ENCODE assay signal across 18 cellular contexts in the genomic region with DNA sequence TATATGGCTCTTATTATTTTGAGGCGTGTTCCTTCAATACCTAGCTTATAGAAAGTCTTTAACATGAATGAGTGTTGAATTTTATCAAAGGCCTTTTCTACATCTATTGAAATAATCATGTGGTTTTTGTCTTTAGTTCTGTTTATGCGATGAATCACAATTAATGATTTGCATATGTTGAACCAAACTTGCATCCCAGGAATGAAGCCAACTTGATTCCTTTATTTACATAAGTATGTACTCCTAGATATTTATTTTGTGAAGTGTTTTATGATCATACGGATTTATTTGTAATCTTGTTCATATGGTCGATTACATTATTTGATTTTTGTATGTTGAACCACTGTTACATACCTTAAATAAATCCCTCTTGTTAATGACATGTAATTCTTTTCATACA.
"Had no signal": no experiment of that assay in that cellular context is flagged by ENCODE, and none has a peak within 500 bp of the region (broad histone marks: within the 10 kb centered on the region; RNA-seq: fewer than 3 reads in every experiment).

No MANE protein-coding gene starts in this region.

- H3K27me3 Mint-ChIP-seq: activated CD4-positive, alpha-beta T cell treated with anti-CD3 and anti-CD28 coated beads for 36 hours had no signal

- H3K4me1 Mint-ChIP-seq: activated CD4-positive, alpha-beta T cell treated with anti-CD3 and anti-CD28 coated beads for 36 hours; nephron had no signal

- H3K27me3 ChIP-seq: body of pancreas, foreskin keratinocyte, sigmoid colon, thyroid gland had no signal

- H3K4me3 ChIP-seq: body of pancreas, lower lobe of right lung, sigmoid colon, thyroid gland had no signal

- H3K4me3 Mint-ChIP-seq: activated CD4-positive, alpha-beta T cell treated with anti-CD3 and anti-CD28 coated beads for 36 hours; activated T-helper 1 cell treated with anti-CD3 and anti-CD28 coated beads, Interleukin-12 subunit alpha, Interleukin-12 subunit beta, Interleukin-2, Interleukin-4 antibody, amounts not matched to agents 30 ng/mL and 10 ng/mL and 1 ng/mL, durations not matched to agents 14 hours and 24 hours and 36 hours; nephron; WTC11 had no signal

- H3K9me3 ChIP-seq: body of pancreas, lower lobe of right lung, sigmoid colon, thyroid gland had no signal

- ATAC-seq: activated CD4-positive, alpha-beta T cell treated with anti-CD3 and anti-CD28 coated beads for 36 hours; activated naive CD4-positive, alpha-beta T cell treated with anti-CD3 and anti-CD28 coated beads, Interleukin-2, amount 50 U/mL, for 72 hours; body of pancreas; foreskin keratinocyte; lower lobe of right lung; WTC11 had no signal

- H3K9me3 Mint-ChIP-seq: activated T-helper 1 cell treated with anti-CD3 and anti-CD28 coated beads, Interleukin-12 subunit alpha, Interleukin-12 subunit beta, Interleukin-2, Interleukin-4 antibody, amounts not matched to agents 30 ng/mL and 10 ng/mL and 1 ng/mL, durations not matched to agents 14 hours and 24 hours and 36 hours; nephron had no signal

- DNase-seq: activated CD4-positive, alpha-beta T cell treated with anti-CD3 and anti-CD28 coated beads for 36 hours; activated CD4-positive, alpha-beta T cell treated with anti-CD3 and anti-CD28 coated beads, Interleukin-2, amount 50 U/mL, for 48 hours; activated gamma-delta T cell treated with Interleukin-2 at 50 U/mL for 16 hours; body of pancreas; caudate nucleus; foreskin keratinocyte; hypothalamus; lower lobe of right lung; midbrain; nucleus accumbens; sigmoid colon; stimulated activated CD8-positive, alpha-beta memory T cell treated with anti-CD3 and anti-CD28 coated beads, Interleukin-4, amount 100 ng/mL, for 48 hours; stimulated activated naive CD4-positive, alpha-beta T cell; thyroid gland had no signal

- H3K27ac Mint-ChIP-seq: activated CD4-positive, alpha-beta T cell treated with anti-CD3 and anti-CD28 coated beads for 36 hours; activated naive CD4-positive, alpha-beta T cell treated with anti-CD3 and anti-CD28 coated beads, Interleukin-2, amount 50 U/mL, for 72 hours; activated T-helper 1 cell treated with anti-CD3 and anti-CD28 coated beads, Interleukin-12 subunit alpha, Interleukin-12 subunit beta, Interleukin-2, Interleukin-4 antibody, amounts not matched to agents 30 ng/mL and 10 ng/mL and 1 ng/mL, durations not matched to agents 14 hours and 24 hours and 36 hours; nephron; WTC11 had no signal

- H3K36me3 ChIP-seq: lower lobe of right lung, sigmoid colon, thyroid gland had no signal

- H3K4me1 ChIP-seq: body of pancreas, foreskin keratinocyte, lower lobe of right lung, sigmoid colon, thyroid gland had no signal

- H3K27ac ChIP-seq: body of pancreas, foreskin keratinocyte, lower lobe of right lung, sigmoid colon, thyroid gland had no signal

- H3K36me3 Mint-ChIP-seq: activated naive CD4-positive, alpha-beta T cell treated with anti-CD3 and anti-CD28 coated beads, Interleukin-2, amount 50 U/mL, for 72 hours; WTC11 had no signal
